ENCODE assay signal across 18 cellular contexts in genomic region chr4:2359591-2360390, GRCh38. TPM values are rescaled to one million over a fixed set of nuclear protein-coding genes. Genes with fewer than 3 reads are reported as not detected.
A peak's percentile ranks its signal among the peaks of the same experiment; 100 is the strongest.
DNase-seq lines count a peak whose midpoint lies in the region; ATAC-seq and TF ChIP-seq lines count a peak whose summit lies in the region.
"Had no signal": no experiment of that assay in that cellular context is flagged by ENCODE, and none has a peak within 500 bp of the region (broad histone marks: within the 10 kb centered on the region; RNA-seq: fewer than 3 reads in every experiment).

No MANE protein-coding gene starts in this region.

- H3K4me3 ChIP-seq in coronary artery (no peak overlapping the region), neuronal stem cell (ENCODE audit: low read length in 2 of 2) (no peak overlapping the region), hepatocyte (no peak overlapping the region)

- TF ChIP-seq CTCF in coronary artery (IDR thresholded peaks at IDR 0.05) (no peak), hepatocyte (IDR thresholded peaks at IDR 0.05; ENCODE audit: poor library complexity) (no peak)

- peak overlapping the region; percentile 79 for H2BK12ac ChIP-seq in neuronal stem cell (ENCODE audit: low read length)

- no peaks in the 10 kb centered on the region for H4K20me1 ChIP-seq in hepatocyte (ENCODE audit: insufficient read depth, poor library complexity, severe bottlenecking)

- H3K9ac ChIP-seq in neuronal stem cell (ENCODE audit: low read depth, low read length, poor library complexity) = no peak overlapping the region

- no peak overlapping the region for H4K91ac ChIP-seq in neuronal stem cell (ENCODE audit: low read depth, low read length, poor library complexity)

- no peak overlapping the region for H3K4ac ChIP-seq in neuronal stem cell (ENCODE audit: low read length)

- DNase-seq in activated naive CD8-positive, alpha-beta T cell treated with anti-CD3 and anti-CD28 coated beads, Interleukin-2, amount 10 ng/mL, durations not matched to agents 7 days and 5 days = peak; percentile 20
- DNase-seq in activated naive CD8-positive, alpha-beta T cell treated with anti-CD3 and anti-CD28 coated beads for 36 hours = no peak
- DNase-seq in coronary artery (ENCODE audit: low spot score) = peak; percentile 63
- no peak for DNase-seq in neuronal stem cell (ENCODE audit: low spot score)
- DNase-seq in hepatocyte (ENCODE audit: low spot score) = no peak
- no peak for DNase-seq in DMS 273 (lab: John Stamatoyannopoulos, UW; ENCODE audit: unreplicated experiment)
- DNase-seq: DMS53, GDM1, Kasumi-1, NCI-H1694 treated with DMSO at 0.1 percent for 48 hours, NCI-H2081 treated with DMSO at 0.1 percent for 48 hours, NCI-H2171 treated with DMSO at 0.1 percent for 48 hours, NCI-H524 treated with DMSO at 0.1 percent for 48 hours, SIG-M5 had no signal

- POLR2A ChIA-PET in activated naive CD8-positive, alpha-beta T cell treated with anti-CD3 and anti-CD28 coated beads, Interleukin-2, amount 10 ng/mL, durations not matched to agents 7 days and 5 days (lab: Charles Lee) = no interaction called here

- H2AFZ ChIP-seq in neuronal stem cell (ENCODE audit: low read length) = no peak overlapping the region
- H2AFZ ChIP-seq in hepatocyte = no peak overlapping the region

- H3K14ac ChIP-seq in neuronal stem cell (ENCODE audit: low read length) = peak overlapping the region; percentile 31

- H3K27me3 ChIP-seq in neuronal stem cell (ENCODE audit: control insufficient read depth in 3 of 3, insufficient read depth in 3 of 3, low read depth in 1 of 3, low read length in 3 of 3) = peaks cover 0 to 41% (median 0%) of the 10 kb centered on the region in 3 experiments
- H3K27me3 ChIP-seq in hepatocyte = no peaks in the 10 kb centered on the region

- no peaks in the 10 kb centered on the region for H3K79me1 ChIP-seq in neuronal stem cell (ENCODE audit: low read depth, low read length)

- H3K18ac ChIP-seq in neuronal stem cell (ENCODE audit: low read length) = peak overlapping the region; percentile 2

- H3K27ac Mint-ChIP-seq in activated naive CD8-positive, alpha-beta T cell treated with anti-CD3 and anti-CD28 coated beads, Interleukin-2, amount 10 ng/mL, durations not matched to agents 7 days and 5 days = no peak overlapping the region
- no peak overlapping the region for H3K27ac Mint-ChIP-seq in activated naive CD8-positive, alpha-beta T cell treated with anti-CD3 and anti-CD28 coated beads for 36 hours

- no peak for ATAC-seq in activated naive CD8-positive, alpha-beta T cell treated with anti-CD3 and anti-CD28 coated beads, Interleukin-2, amount 10 ng/mL, durations not matched to agents 7 days and 5 days (ENCODE audit: low read depth)
- ATAC-seq in GM21576 (IDR thresholded peaks at IDR 0.05; ENCODE audit: unreplicated experiment) = no peak
- ATAC-seq: Panc1 had no signal

- H3K9me2 ChIP-seq in hepatocyte (replicated peaks; ENCODE audit: insufficient read depth) = no peaks in the 10 kb centered on the region

- peak overlapping the region; percentile 51 for H2BK120ac ChIP-seq in neuronal stem cell (ENCODE audit: low read depth, low read length)

- no peaks in the 10 kb centered on the region for H3K36me3 ChIP-seq in neuronal stem cell (replicated peaks in 1 of 2; ENCODE audit: control insufficient read depth in 2 of 2, insufficient read depth in 2 of 2, low read length in 2 of 2)
- no peaks in the 10 kb centered on the region for H3K36me3 ChIP-seq in hepatocyte (replicated peaks; ENCODE audit: insufficient read depth, low read depth)

- peak overlapping the region; percentile 25 for H2AK5ac ChIP-seq in neuronal stem cell (ENCODE audit: low read depth, low read length)

- no peak overlapping the region for H3K4me3 Mint-ChIP-seq in activated naive CD8-positive, alpha-beta T cell treated with anti-CD3 and anti-CD28 coated beads, Interleukin-2, amount 10 ng/mL, durations not matched to agents 7 days and 5 days
- H3K4me3 Mint-ChIP-seq in activated naive CD8-positive, alpha-beta T cell treated with anti-CD3 and anti-CD28 coated beads for 36 hours = no peak overlapping the region
- H3K4me3 Mint-ChIP-seq: CD14-positive monocyte had no signal

- no CpG with 5 or more reads among the region's 24 CpGs for WGBS in neuronal stem cell (ENCODE audit: extremely low coverage in 2 of 2, insufficient read length in 2 of 2, insufficient replicate concordance in 1 of 2), 2 donors
- WGBS in hepatocyte (ENCODE audit: low lambda C conversion rate, missing lambda C conversion rate) = 95% methylated on average over 24 of the region's 24 CpGs

- H3K79me2 ChIP-seq in hepatocyte = no peaks in the 10 kb centered on the region

- H2BK15ac ChIP-seq in neuronal stem cell (ENCODE audit: low read length) = peak overlapping the region; percentile 6

- peaks cover 0 to 5% of the 10 kb centered on the region in 2 donors for H3K4me1 ChIP-seq in neuronal stem cell (ENCODE audit: control insufficient read depth in 2 of 2, insufficient read depth in 1 of 2, low read depth in 1 of 2, low read length in 2 of 2)
- peaks cover 21% of the 10 kb centered on the region for H3K4me1 ChIP-seq in hepatocyte (ENCODE audit: insufficient read depth)

- no peaks in the 10 kb centered on the region for H3K27me3 Mint-ChIP-seq in activated naive CD8-positive, alpha-beta T cell treated with anti-CD3 and anti-CD28 coated beads, Interleukin-2, amount 10 ng/mL, durations not matched to agents 7 days and 5 days
- H3K27me3 Mint-ChIP-seq in activated naive CD8-positive, alpha-beta T cell treated with anti-CD3 and anti-CD28 coated beads for 36 hours = no peaks in the 10 kb centered on the region

- no peaks in the 10 kb centered on the region for H3K9me3 ChIP-seq in neuronal stem cell (replicated peaks in 1 of 2; ENCODE audit: control insufficient read depth in 2 of 2, insufficient read depth in 1 of 2, low read depth in 1 of 2, low read length in 2 of 2)
- H3K9me3 ChIP-seq in hepatocyte (ENCODE audit: low read depth) = no peaks in the 10 kb centered on the region

- H3K27ac ChIP-seq in coronary artery (no peak overlapping the region), neuronal stem cell (replicated peaks; ENCODE audit: low read length) (no peak overlapping the region), hepatocyte (no peak overlapping the region)

- H3K9me3 Mint-ChIP-seq in activated naive CD8-positive, alpha-beta T cell treated with anti-CD3 and anti-CD28 coated beads, Interleukin-2, amount 10 ng/mL, durations not matched to agents 7 days and 5 days = no peaks in the 10 kb centered on the region
- no peaks in the 10 kb centered on the region for H3K9me3 Mint-ChIP-seq in activated naive CD8-positive, alpha-beta T cell treated with anti-CD3 and anti-CD28 coated beads for 36 hours

- H3K4me1 Mint-ChIP-seq in activated naive CD8-positive, alpha-beta T cell treated with anti-CD3 and anti-CD28 coated beads, Interleukin-2, amount 10 ng/mL, durations not matched to agents 7 days and 5 days = peaks cover 2% of the 10 kb centered on the region
- H3K4me1 Mint-ChIP-seq in activated naive CD8-positive, alpha-beta T cell treated with anti-CD3 and anti-CD28 coated beads for 36 hours = peaks cover 12% of the 10 kb centered on the region

- H3K4me2 ChIP-seq in neuronal stem cell (ENCODE audit: insufficient read depth, low read length, poor library complexity, severe bottlenecking) = no peak overlapping the region
- H3K4me2 ChIP-seq in hepatocyte = no peak overlapping the region

- H2BK5ac ChIP-seq in neuronal stem cell (ENCODE audit: low read length) = peak overlapping the region; percentile 10

- H3K36me3 Mint-ChIP-seq in activated naive CD8-positive, alpha-beta T cell treated with anti-CD3 and anti-CD28 coated beads, Interleukin-2, amount 10 ng/mL, durations not matched to agents 7 days and 5 days = no peaks in the 10 kb centered on the region
- no peaks in the 10 kb centered on the region for H3K36me3 Mint-ChIP-seq in activated naive CD8-positive, alpha-beta T cell treated with anti-CD3 and anti-CD28 coated beads for 36 hours
- H3K36me3 Mint-ChIP-seq: CD14-positive monocyte had no signal

- peak overlapping the region; percentile 86 for H3K23ac ChIP-seq in neuronal stem cell (ENCODE audit: low read depth, low read length, poor library complexity)

- no peak overlapping the region for H4K8ac ChIP-seq in neuronal stem cell (ENCODE audit: low read depth, low read length)

RNA-seq across cellular contexts. Expression of gene ZFYVE28, which starts 58.7 kb away (rescaled TPM):
- 10 to 100 TPM; 16.1 to 17.7 TPM for total RNA-seq in activated naive CD8-positive, alpha-beta T cell treated with anti-CD3 and anti-CD28 coated beads, Interleukin-2, amount 10 ng/mL, durations not matched to agents 7 days and 5 days
- 1 to 10 TPM; 3.8 to 4.6 TPM for total RNA-seq in activated naive CD8-positive, alpha-beta T cell treated with anti-CD3 and anti-CD28 coated beads for 36 hours
- 0.15 TPM for polyA plus RNA-seq in neuronal stem cell (2013, experiment 1 of 2)
- 0.12 TPM for polyA plus RNA-seq in neuronal stem cell (2013, experiment 2 of 2)
- 0.60 and 2.2 TPM in 2 replicates for total RNA-seq in hepatocyte
- 3.1 and 3.4 TPM in 2 replicates for polyA plus RNA-seq in hepatocyte

RNA-seq across cellular contexts. Expression of gene CFAP99, which starts 59.0 kb away (rescaled TPM):
- total RNA-seq in activated naive CD8-positive, alpha-beta T cell treated with anti-CD3 and anti-CD28 coated beads, Interleukin-2, amount 10 ng/mL, durations not matched to agents 7 days and 5 days = under 1 TPM in 1 of 2 experiments, not detected in 1; 0.11 TPM
- total RNA-seq in activated naive CD8-positive, alpha-beta T cell treated with anti-CD3 and anti-CD28 coated beads for 36 hours = not detected
- not detected for polyA plus RNA-seq in neuronal stem cell (2013, experiment 1 of 2)
- polyA plus RNA-seq in neuronal stem cell (2013, experiment 2 of 2) = not detected
- total RNA-seq in hepatocyte = 0.04 TPM in 1 of 2 replicates, not detected in the other
- polyA plus RNA-seq in hepatocyte = 0.09 TPM in 1 of 2 replicates, not detected in the other
- total RNA-seq: H4 had no signal

Comparison
In these comparisons a context has a peak if more than half of its experiments do, and no peak if none do; other contexts are left out.
1. DNase-seq: peak in activated naive CD8-positive, alpha-beta T cell treated with anti-CD3 and anti-CD28 coated beads, Interleukin-2, amount 10 ng/mL, durations not matched to agents 7 days and 5 days (single experiment) and coronary artery (single experiment); none in activated naive CD8-positive, alpha-beta T cell treated with anti-CD3 and anti-CD28 coated beads for 36 hours (single experiment), neuronal stem cell (single experiment), hepatocyte (single experiment) and DMS 273 (single experiment).